ENCODE assay signal across 8 cellular contexts in the genomic region with DNA sequence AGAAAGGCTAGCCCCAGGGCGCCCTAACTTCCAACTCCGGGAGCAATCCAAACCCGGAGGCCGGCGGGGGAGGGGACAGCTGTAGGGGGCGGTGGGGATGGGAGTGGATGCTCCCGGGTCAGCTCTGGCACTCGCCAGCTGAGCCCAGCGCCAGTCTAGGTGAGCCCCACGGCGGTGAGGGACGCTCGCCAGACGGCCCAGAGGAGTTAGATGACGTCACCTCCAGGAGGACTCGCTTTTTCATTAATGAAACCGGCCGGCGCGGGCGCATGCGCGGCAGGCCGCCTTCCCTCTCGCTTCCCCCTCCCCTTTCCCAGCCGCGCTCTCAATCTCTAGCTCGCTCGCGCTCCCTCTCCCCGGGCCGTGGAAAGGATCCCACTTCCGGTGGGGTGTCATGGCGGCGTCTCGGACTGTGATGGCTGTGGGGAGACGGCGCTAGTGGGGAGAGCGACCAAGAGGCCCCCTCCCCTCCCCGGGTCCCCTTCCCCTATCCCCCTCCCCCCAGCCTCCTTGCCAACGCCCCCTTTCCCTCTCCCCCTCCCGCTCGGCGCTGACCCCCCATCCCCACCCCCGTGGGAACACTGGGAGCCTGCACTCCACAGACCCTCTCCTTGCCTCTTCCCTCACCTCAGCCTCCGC. TPM values are rescaled to one million over a fixed set of nuclear protein-coding genes. Genes with fewer than 3 reads are reported as not detected.
DNase-seq lines count a peak whose midpoint lies in the region; ATAC-seq and TF ChIP-seq lines count a peak whose summit lies in the region.

Gene NF1 (plus strand): TSS at position 378 of the 639 bp plus-strand sequence. CDS start 333 bp downstream, outside the sequence.

- peak within 1 kb of the TSS; percentile 88 for H3K27ac ChIP-seq in adipose tissue (ENCODE audit: low read depth, low read length)
- peak within 1 kb of the TSS; percentile 89 to 97 (median 94) for H3K27ac ChIP-seq in transverse colon

- H3K27ac Mint-ChIP-seq in T-cell = peak within 1 kb of the TSS; percentile 95 to 97

- no peaks in the 10 kb centered on the region for H3K36me3 ChIP-seq in transverse colon

- no peak for TF ChIP-seq EP300 in transverse colon (IDR thresholded peaks at IDR 0.05; ENCODE audit: low read depth)

- peak; percentile 95 for DNase-seq in GM12865 (ENCODE audit: low read depth)
- peak; percentile 96 for DNase-seq in NCI-H146 (lab: John Stamatoyannopoulos, UW)
- DNase-seq in T-cell = peak; percentile 67 to 87 (median 77)
- peak; percentile 98 for DNase-seq in cardiac septum (ENCODE audit: low spot score)
- peak; percentile 96 for DNase-seq in pons (ENCODE audit: low spot score)
- peak; percentile 97 for DNase-seq in transverse colon

- 0 to 1% (median 0%) methylated on average over 24 to 46 of the region's 46 CpGs for WGBS in adipose tissue, 3 donors
- 0% methylated on average over 41 of the region's 46 CpGs; no CpG with 5 or more reads in 1 of the 2 donors for WGBS in transverse colon (ENCODE audit: low coverage in 1 of 2), 2 donors

- H3K4me1 Mint-ChIP-seq in T-cell = peaks cover 11 to 14% (median 12%) of the 10 kb centered on the region in 3 donors

- peak; percentile 71 for TF ChIP-seq POLR2A in transverse colon (IDR thresholded peaks at IDR 0.05)

- H3K36me3 Mint-ChIP-seq in T-cell = no peaks in the 10 kb centered on the region

- peak within 1 kb of the TSS; percentile 92 to 93 (median 92) for H3K4me3 Mint-ChIP-seq in T-cell

- H3K4me1 ChIP-seq in transverse colon = peaks cover 0 to 17% (median 12%) of the 10 kb centered on the region in 4 donors

- peak within 1 kb of the TSS; percentile 84 for H3K4me3 ChIP-seq in GM12865 (ENCODE audit: low read depth, low read length)
- peak within 1 kb of the TSS; percentile 83 to 97 (median 94) for H3K4me3 ChIP-seq in transverse colon

- CTCF ChIA-PET in T-cell (lab: Charles Lee) = interaction anchor here in 1 of 2 donors (0.7 kb wide), 2 partner anchors 13 to 1477 kb away, joined by 5 to 7 read pairs; no protein-coding TSS in a partner anchor

- no peaks in the 10 kb centered on the region for H3K9me3 Mint-ChIP-seq in T-cell

- H3K9me3 ChIP-seq in transverse colon = no peaks in the 10 kb centered on the region

- ATAC-seq in HG02763 (IDR thresholded peaks at IDR 0.05; ENCODE audit: unreplicated experiment) = peak; percentile 75
- ATAC-seq in T-cell (replicated peaks in 1 of 4) = peak; percentile 72 to 77 (median 74)

- TF ChIP-seq CTCF in GM12865 (IDR thresholded peaks at IDR 0.05; ENCODE audit: insufficient read depth, low read depth, low read length, missing control alignments) = no peak
- no peak for TF ChIP-seq CTCF in transverse colon (IDR thresholded peaks at IDR 0.05)

- H3K27me3 Mint-ChIP-seq in T-cell = no peaks in the 10 kb centered on the region

- no peaks in the 10 kb centered on the region for H3K27me3 ChIP-seq in transverse colon

- in situ Hi-C loops in transverse colon (cut with MboI; ENCODE audit: low pct_ligation_motif_present in 1 of 4, low pct_unique_long_range_greater_than_20kb in 1 of 4, low sequenced_read_pairs in 3 of 4) = loop anchor here in 1 of 4 donors (10.0 kb wide), 1 partner anchor 80 kb away; no protein-coding TSS in a partner anchor

- intact Hi-C loops in cardiac septum (cut with DNase I) = no loop called here
- intact Hi-C loops in transverse colon (cut with DNase I; ENCODE audit: low total_unique reads) = no loop called here

- POLR2A ChIA-PET in T-cell (lab: Charles Lee) = interaction anchor here (0.5 to 0.8 kb wide), 5 partner anchors 18 to 537 kb away, joined by 3 to 5 read pairs (median 3); no protein-coding TSS in a partner anchor

RNA-seq across cellular contexts. Expression of gene NF1, which starts in this region (rescaled TPM):
- total RNA-seq in T-cell (10 to 100 TPM; 30.8 to 32.6 (median 31.8) TPM), cardiac septum (53.6 TPM), transverse colon (100 to 1,000 TPM in 1 of 4 donors, 10 to 100 TPM in 3; 34.8 to 106 (median 59.2) TPM)
- polyA plus RNA-seq in adipose tissue = 1 to 10 TPM; 5.6 to 9.1 (median 7.9) TPM

Comparison
In these comparisons a context has a peak if more than half of its experiments do, and no peak if none do; other contexts are left out.
1. Peak in every context shown above with its lines: DNase-seq, ATAC-seq, H3K4me3 ChIP-seq and H3K27ac ChIP-seq.